In genomic region chr3:48445277-48445882, GRCh38 we compare ENCODE assay signal across 10 cellular contexts. TPM values are rescaled to one million over a fixed set of nuclear protein-coding genes. Genes with fewer than 3 reads are reported as not detected.
DNase-seq lines count a peak whose midpoint lies in the region; ATAC-seq and TF ChIP-seq lines count a peak whose summit lies in the region.
"Had no signal": no experiment of that assay in that cellular context is flagged by ENCODE, and none has a peak within 500 bp of the region (broad histone marks: within the 10 kb centered on the region; RNA-seq: fewer than 3 reads in every experiment).

No MANE protein-coding gene starts in this region.

- no TSS peak for BruUV-seq in Caco-2 (replicated peaks; lab: Mats Ljungman, UMichigan)

- H3K27me3 Mint-ChIP-seq in Caco-2 (ENCODE audit: insufficient read depth, unreplicated experiment) (no peaks in the 10 kb centered on the region), neural progenitor cell (ENCODE audit: insufficient read depth, low read depth) (peaks cover 2% of the 10 kb centered on the region)
- H3K27me3 Mint-ChIP-seq in effector memory CD8-positive, alpha-beta T cell: no peaks in the 10 kb centered on the region

- H3K27ac Mint-ChIP-seq in Caco-2 (ENCODE audit: unreplicated experiment) (peak overlapping the region; percentile 89), neural progenitor cell (no peak overlapping the region)
- peak overlapping the region; percentile 94 to 98 for H3K27ac Mint-ChIP-seq in effector memory CD8-positive, alpha-beta T cell

- H3K9ac ChIP-seq in neural progenitor cell: no peak overlapping the region

- POLR2A ChIA-PET in Caco-2 (lab: Charles Lee): interaction anchor here (0.6 to 2.5 kb wide), 3 partner anchors 9 to 28 kb away, joined by 3 to 20 read pairs (median 19); no protein-coding TSS in a partner anchor

- ATAC-seq in effector memory CD8-positive, alpha-beta T cell (replicated peaks): no peak
- no peak for ATAC-seq in HG02973 (IDR thresholded peaks at IDR 0.05; ENCODE audit: unreplicated experiment)
- ATAC-seq in left cardiac atrium: no peak

- CTCF ChIA-PET in Caco-2 (lab: Charles Lee): interaction anchor here (0.6 to 2.8 kb wide), 5 partner anchors 9 to 104 kb away, joined by 3 to 44 read pairs (median 4); no protein-coding TSS in a partner anchor

- H3K4me1 Mint-ChIP-seq in Caco-2 (ENCODE audit: low read depth, unreplicated experiment): peaks cover 26% of the 10 kb centered on the region
- peaks cover 27 to 43% of the 10 kb centered on the region in 2 donors for H3K4me1 Mint-ChIP-seq in effector memory CD8-positive, alpha-beta T cell (ENCODE audit: low read depth in 2 of 2)
- peaks cover 35% of the 10 kb centered on the region for H3K4me1 Mint-ChIP-seq in neural progenitor cell

- TF ChIP-seq CTCF in Caco-2 (IDR thresholded peaks at IDR 0.05; ENCODE audit: insufficient read depth in 1 of 2, low read depth in 1 of 2, low read length in 1 of 2, severe bottlenecking in 1 of 2, unreplicated experiment in 1 of 2) (no peak), neural progenitor cell (IDR thresholded peaks at IDR 0.05) (no peak)

- H3K27me3 ChIP-seq in Caco-2 (replicated peaks; ENCODE audit: control insufficient read depth, insufficient read depth, low read length) (no peaks in the 10 kb centered on the region), neural progenitor cell (no peaks in the 10 kb centered on the region)
- H3K27me3 ChIP-seq: right atrium auricular region had no signal

- H3K4me2 ChIP-seq in neural progenitor cell: peak overlapping the region; percentile 91

- H3K27ac ChIP-seq in neural progenitor cell: no peak overlapping the region

- peaks cover 53% of the 10 kb centered on the region for H3K79me2 ChIP-seq in neural progenitor cell (ENCODE audit: low read depth)

- intact Hi-C loops in Caco-2 (cut with micrococcal nuclease; ENCODE audit: unreplicated experiment): no loop called here
- intact Hi-C loops in left cardiac atrium (cut with DNase I): no loop called here

- peaks cover 27% of the 10 kb centered on the region for H4K20me1 ChIP-seq in neural progenitor cell (ENCODE audit: low read depth)

- no peak overlapping the region for H2AFZ ChIP-seq in neural progenitor cell (replicated peaks)

- H3K4me3 ChIP-seq in Caco-2 (ENCODE audit: low read depth, low read length) (peak overlapping the region; percentile 87; the same call in 1 of the 2 replicates), neural progenitor cell (peak overlapping the region; percentile 74)

- peaks cover 62% of the 10 kb centered on the region for H3F3A ChIP-seq in neural progenitor cell (ENCODE audit: low read depth)

- DNase-seq in Caco-2 (no peak), M059J (ENCODE audit: low read depth) (peak; percentile 12), neural progenitor cell (ENCODE audit: low spot score) (no peak), left cardiac atrium (no peak), KBM-7 (no peak), HT-29 (ENCODE audit: low spot score) (no peak)
- DNase-seq in effector memory CD8-positive, alpha-beta T cell: no peak
- DNase-seq: activated CD4-positive, alpha-beta T cell treated with anti-CD3 and anti-CD28 coated beads, Interleukin-2, amount 50 U/mL, for 1 hour had no signal

- H3K9me3 Mint-ChIP-seq in Caco-2 (ENCODE audit: unreplicated experiment) (no peaks in the 10 kb centered on the region), neural progenitor cell (no peaks in the 10 kb centered on the region)
- H3K9me3 Mint-ChIP-seq in effector memory CD8-positive, alpha-beta T cell: no peaks in the 10 kb centered on the region

- H3K36me3 Mint-ChIP-seq in Caco-2 (ENCODE audit: insufficient read depth, unreplicated experiment) (peaks cover 69% of the 10 kb centered on the region), neural progenitor cell (peaks cover 7% of the 10 kb centered on the region)
- peaks cover 54% of the 10 kb centered on the region for H3K36me3 Mint-ChIP-seq in effector memory CD8-positive, alpha-beta T cell (ENCODE audit: insufficient read depth)

- H3K4me3 Mint-ChIP-seq in Caco-2 (ENCODE audit: unreplicated experiment) (peak overlapping the region; percentile 95), neural progenitor cell (peak overlapping the region; percentile 89)
- H3K4me3 Mint-ChIP-seq in effector memory CD8-positive, alpha-beta T cell: peak overlapping the region; percentile 86 to 96

- H3K4me1 ChIP-seq in Caco-2 (peaks cover 14% of the 10 kb centered on the region; the same call in 1 of the 2 replicates), neural progenitor cell (peaks cover 24% of the 10 kb centered on the region)

- H3K36me3 ChIP-seq in Caco-2 (ENCODE audit: control insufficient read depth, insufficient read depth, low read length) (no peaks in the 10 kb centered on the region; the same call in 1 of the 2 replicates), neural progenitor cell (no peaks in the 10 kb centered on the region)

- H3K9me3 ChIP-seq in Caco-2 (no peaks in the 10 kb centered on the region), neural progenitor cell (ENCODE audit: low read depth) (no peaks in the 10 kb centered on the region)
- H3K9me3 ChIP-seq: right atrium auricular region had no signal

- in situ Hi-C loops in KBM-7 (cut with MboI; ENCODE audit: low pct_unique_long_range_greater_than_20kb, low sequenced_read_pairs): no loop called here

RNA-seq across cellular contexts. Expression of gene ATRIP, which starts 1.2 kb away (rescaled TPM):
- total RNA-seq in Caco-2 (2022): 14.4 and 15.9 TPM in 2 replicates
- total RNA-seq in M059J (2014; rRNA removed; shearing (Covaris generic)): 4.9 and 7.2 TPM in 2 replicates
- total RNA-seq in neural progenitor cell (ENCODE audit: low replicate concordance): 8.3 and 11.8 TPM in 2 replicates
- total RNA-seq in left cardiac atrium: 1 to 10 TPM; 3.9 to 5.7 TPM
- 6.7 and 7.7 TPM in 2 replicates for total RNA-seq in HT-29 (2014; rRNA removed; shearing (Covaris generic))

RNA-seq across cellular contexts. Expression of gene TMA7, which starts 5.3 kb away (rescaled TPM):
- total RNA-seq in Caco-2 (2022) (205 and 227 TPM in 2 replicates), neural progenitor cell (ENCODE audit: low replicate concordance) (472 and 510 TPM in 2 replicates), left cardiac atrium (100 to 1,000 TPM; 190 to 238 TPM)
- 479 and 535 TPM in 2 replicates for total RNA-seq in M059J (2014; rRNA removed; shearing (Covaris generic))
- 173 and 180 TPM in 2 replicates for total RNA-seq in HT-29 (2014; rRNA removed; shearing (Covaris generic))

RNA-seq across cellular contexts. Expression of gene CCDC51, which starts 5.5 kb away (rescaled TPM):
- total RNA-seq in Caco-2 (2022) (48.9 and 59.5 TPM in 2 replicates), neural progenitor cell (ENCODE audit: low replicate concordance) (13.9 and 22.0 TPM in 2 replicates), left cardiac atrium (10 to 100 TPM in 1 of 2 donors, 1 to 10 TPM in 1; 7.0 to 10.9 TPM)
- total RNA-seq in M059J (2014; rRNA removed; shearing (Covaris generic)): 10.6 and 11.0 TPM in 2 replicates
- total RNA-seq in HT-29 (2014; rRNA removed; shearing (Covaris generic)): 19.1 and 24.3 TPM in 2 replicates

RNA-seq across cellular contexts. Expression of gene PLXNB1, which starts 15.5 kb away (rescaled TPM):
- 149 and 164 TPM in 2 replicates for total RNA-seq in Caco-2 (2022)
- total RNA-seq in M059J (2014; rRNA removed; shearing (Covaris generic)): 4.1 and 8.9 TPM in 2 replicates
- total RNA-seq in neural progenitor cell (ENCODE audit: low replicate concordance): 53.6 and 142 TPM in 2 replicates
- 10 to 100 TPM; 43.3 to 55.0 TPM for total RNA-seq in left cardiac atrium
- total RNA-seq in HT-29 (2014; rRNA removed; shearing (Covaris generic)): 194 and 209 TPM in 2 replicates

RNA-seq across cellular contexts. Expression of gene SHISA5, which starts 58.6 kb away (rescaled TPM):
- total RNA-seq in Caco-2 (2022): 213 and 226 TPM in 2 replicates
- total RNA-seq in M059J (2014; rRNA removed; shearing (Covaris generic)): 282 and 311 TPM in 2 replicates
- total RNA-seq in neural progenitor cell (ENCODE audit: low replicate concordance): 54.8 and 133 TPM in 2 replicates
- total RNA-seq in left cardiac atrium: 100 to 1,000 TPM in 1 of 2 donors, 10 to 100 TPM in 1; 73.3 to 108 TPM
- 83.6 and 85.4 TPM in 2 replicates for total RNA-seq in HT-29 (2014; rRNA removed; shearing (Covaris generic))
